ENCODE assay signal across 24 cellular contexts in the genomic region with DNA sequence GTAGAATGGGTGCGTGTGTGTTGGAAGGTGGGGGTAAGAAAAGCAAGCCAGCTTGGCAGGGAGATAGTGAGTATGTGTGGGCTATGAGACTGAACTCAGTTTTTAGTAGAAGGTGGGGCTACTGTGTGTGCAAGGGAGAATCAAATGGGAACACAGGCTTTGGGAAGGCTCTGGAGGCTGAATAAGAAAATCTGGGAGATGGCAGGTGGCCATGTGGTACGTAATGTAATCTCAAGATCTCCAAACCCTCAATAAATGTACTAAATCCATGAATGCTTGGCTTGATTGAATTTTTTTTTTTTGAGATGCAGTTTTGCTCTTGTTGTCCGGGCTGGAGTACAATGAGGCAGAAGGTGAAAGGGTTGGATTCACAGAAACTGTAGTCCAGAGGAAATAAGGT. TPM values are rescaled to one million over a fixed set of nuclear protein-coding genes. Genes with fewer than 3 reads are reported as not detected.
A peak's percentile ranks its signal among the peaks of the same experiment; 100 is the strongest.
DNase-seq lines count a peak whose midpoint lies in the region; FAIRE-seq and TF ChIP-seq lines count a peak whose summit lies in the region.
"Had no signal": no experiment of that assay in that cellular context is flagged by ENCODE, and none has a peak within 500 bp of the region (broad histone marks: within the 10 kb centered on the region; RNA-seq: fewer than 3 reads in every experiment).

No MANE protein-coding gene starts in this region.

- H3K4ac ChIP-seq in trophoblast cell (ENCODE audit: low read depth, low read length) = no peak overlapping the region

- WGBS in sigmoid colon, 2 donors = 77 to 84% methylated on average over 3 of the region's 3 CpGs
- WGBS in trophoblast cell (ENCODE audit: extremely low coverage, insufficient coverage, insufficient read length) = no CpG with 5 or more reads among the region's 3 CpGs

- peaks cover 0 to 12% (median 0%) of the 10 kb centered on the region in 11 experiments; a peak in 2 of 22 replicates for H3K9me3 ChIP-seq in BLaER1 treated with 17β-estradiol and CSF1 and Interleukin-3, amounts not matched to agents 10 nM and 100 nM (replicated peaks in 1 of 11)
- H3K9me3 ChIP-seq in astrocyte (ENCODE audit: insufficient read depth, low read depth, low read length) (no peaks in the 10 kb centered on the region), sigmoid colon (no peaks in the 10 kb centered on the region), trophoblast cell (ENCODE audit: insufficient read depth, low read depth, low read length) (no peaks in the 10 kb centered on the region)
- H3K9me3 ChIP-seq: A549 had no signal

- no peak overlapping the region for H3K4me3 ChIP-seq in BLaER1 treated with 17β-estradiol and CSF1 and Interleukin-3, amounts not matched to agents 10 nM and 100 nM
- H3K4me3 ChIP-seq in astrocyte (ENCODE audit: insufficient read depth, low read depth, low read length) (no peak overlapping the region), sigmoid colon (no peak overlapping the region), trophoblast cell (ENCODE audit: low read depth, low read length) (no peak overlapping the region)
- H3K4me3 ChIP-seq: A549 had no signal

- H3K4me2 ChIP-seq in BLaER1 treated with 17β-estradiol and CSF1 and Interleukin-3, amounts not matched to agents 10 nM and 100 nM = peak overlapping the region in 10 of 11 experiments; percentile 43 to 81 (median 68); a peak in 20 of 22 replicates
- H3K4me2 ChIP-seq in astrocyte (ENCODE audit: low read length) (peak overlapping the region; percentile 32), trophoblast cell (ENCODE audit: low read length) (no peak overlapping the region)
- H3K4me2 ChIP-seq: A549 had no signal

- H3K4me1 Mint-ChIP-seq in astrocyte (ENCODE audit: low read depth, unreplicated experiment) (peaks cover 26% of the 10 kb centered on the region), osteocyte (ENCODE audit: unreplicated experiment) (peaks cover 32% of the 10 kb centered on the region)

- H2AK5ac ChIP-seq in trophoblast cell (ENCODE audit: low read length) = no peak overlapping the region

- no peak overlapping the region for H3K14ac ChIP-seq in trophoblast cell (ENCODE audit: low read length)

- H3K79me1 ChIP-seq in trophoblast cell (ENCODE audit: low read length) = peaks cover 3% of the 10 kb centered on the region

- H3K27me3 ChIP-seq in BLaER1 treated with 17β-estradiol and CSF1 and Interleukin-3, amounts not matched to agents 10 nM and 100 nM = no peaks in the 10 kb centered on the region; a peak in 1 of 22 replicates
- H3K27me3 ChIP-seq in astrocyte (ENCODE audit: insufficient read depth, low read length) = no peaks in the 10 kb centered on the region
- H3K27me3 ChIP-seq in layer of hippocampus (ENCODE audit: control insufficient read depth, insufficient read depth, low read length) = no peaks in the 10 kb centered on the region
- H3K27me3 ChIP-seq in sigmoid colon = no peaks in the 10 kb centered on the region
- H3K27me3 ChIP-seq in trophoblast cell (ENCODE audit: insufficient read depth, low read length) = no peaks in the 10 kb centered on the region

- TF ChIP-seq EP300 in sigmoid colon (IDR thresholded peaks at IDR 0.05) = no peak

- H2BK5ac ChIP-seq in trophoblast cell (ENCODE audit: low read depth, low read length, poor library complexity) = no peak overlapping the region

- TF ChIP-seq CTCF in astrocyte (IDR thresholded peaks at IDR 0.05; ENCODE audit: insufficient read depth, low read depth, low read length) (no peak), sigmoid colon (IDR thresholded peaks at IDR 0.05) (no peak), osteocyte (IDR thresholded peaks at IDR 0.05) (no peak)

- no peak for TF ChIP-seq POLR2A in sigmoid colon (IDR thresholded peaks at IDR 0.05)

- FAIRE-seq in astrocyte (lab: Jason Lieb, UNC) = no peak
- FAIRE-seq: A549, GM19239, HepG2 had no signal

- H3K27me3 Mint-ChIP-seq in astrocyte (ENCODE audit: low read depth, unreplicated experiment) (peaks cover 5% of the 10 kb centered on the region), osteocyte (ENCODE audit: unreplicated experiment) (no peaks in the 10 kb centered on the region)
- H3K27me3 Mint-ChIP-seq: B cell had no signal

- intact Hi-C loops in sigmoid colon (cut with DNase I) = loop anchor here (10.0 kb wide), 1 partner anchor 244 kb away; no protein-coding TSS in a partner anchor

- no peak overlapping the region for H2BK120ac ChIP-seq in trophoblast cell (ENCODE audit: insufficient read depth, low read length, poor library complexity)

- no peak overlapping the region for H4K8ac ChIP-seq in trophoblast cell (ENCODE audit: low read depth, low read length)

- H3K27ac Mint-ChIP-seq in astrocyte (ENCODE audit: unreplicated experiment) (no peak overlapping the region), osteocyte (ENCODE audit: unreplicated experiment) (no peak overlapping the region)
- H3K27ac Mint-ChIP-seq: B cell; CD4-positive, CD25-positive, alpha-beta regulatory T cell; H9 had no signal

- no peaks in the 10 kb centered on the region for H3K36me3 ChIP-seq in BLaER1 treated with 17β-estradiol and CSF1 and Interleukin-3, amounts not matched to agents 10 nM and 100 nM
- H3K36me3 ChIP-seq in astrocyte (ENCODE audit: insufficient read depth, low read length) = no peaks in the 10 kb centered on the region
- no peaks in the 10 kb centered on the region for H3K36me3 ChIP-seq in sigmoid colon
- no peaks in the 10 kb centered on the region for H3K36me3 ChIP-seq in trophoblast cell (ENCODE audit: control insufficient read depth in 1 of 2, insufficient read depth in 2 of 2, low read length in 2 of 2)

- no peak for DNase-seq in astrocyte (ENCODE audit: low read depth)
- no peak for DNase-seq in sigmoid colon
- DNase-seq in SK-N-DZ (ENCODE audit: low spot score) = no peak
- no peak for DNase-seq in osteocyte (ENCODE audit: extremely low spot score, unreplicated experiment)
- no peak for DNase-seq in trophoblast cell
- DNase-seq: CD4-positive, CD25-positive, alpha-beta regulatory T cell; GF-D8; H9; KBM-7; NCI-H1092; NCI-H1436; NCI-H187 treated with DMSO at 0.1 percent for 48 hours; NCI-H2107; NCI-H2227 treated with DMSO at 0.1 percent for 48 hours; NCI-H510A treated with DMSO at 0.1 percent for 48 hours; NCI-H774; NK-92 treated with Interleukin-12 subunit alpha and Interleukin-12 subunit beta, amount 100 ng/mL, for 24 hours had no signal

- H2AFZ ChIP-seq in astrocyte (ENCODE audit: low read depth, low read length) (no peak overlapping the region), trophoblast cell (ENCODE audit: insufficient read depth, low read length, poor library complexity) (no peak overlapping the region)

- peak overlapping the region in 2 of 11 experiments; percentile 8 to 21; a peak in 1 of 22 replicates for H3K27ac ChIP-seq in BLaER1 treated with 17β-estradiol and CSF1 and Interleukin-3, amounts not matched to agents 10 nM and 100 nM
- H3K27ac ChIP-seq in astrocyte (ENCODE audit: low read depth, low read length) = no peak overlapping the region
- H3K27ac ChIP-seq in layer of hippocampus (ENCODE audit: low read depth, low read length) = peak overlapping the region; percentile 4
- peak overlapping the region in 3 of 4 donors; percentile 81 to 83 (median 82) for H3K27ac ChIP-seq in sigmoid colon
- H3K27ac ChIP-seq in trophoblast cell (ENCODE audit: low read depth, low read length) = no peak overlapping the region
- H3K27ac ChIP-seq: A549, HL-60 had no signal

- peak overlapping the region in 2 of 11 experiments; percentile 16 to 53; a peak in 1 of 22 replicates for H3K9ac ChIP-seq in BLaER1 treated with 17β-estradiol and CSF1 and Interleukin-3, amounts not matched to agents 10 nM and 100 nM
- H3K9ac ChIP-seq in astrocyte (ENCODE audit: low read length) = no peak overlapping the region
- H3K9ac ChIP-seq in trophoblast cell (ENCODE audit: low read length) = no peak overlapping the region

- H4K12ac ChIP-seq in trophoblast cell (ENCODE audit: low read depth, low read length) = no peak overlapping the region

- H2BK12ac ChIP-seq in trophoblast cell (ENCODE audit: low read length) = no peak overlapping the region

- no peak overlapping the region for H3K23ac ChIP-seq in trophoblast cell (ENCODE audit: low read length)

- no peaks in the 10 kb centered on the region for H4K20me1 ChIP-seq in BLaER1 treated with 17β-estradiol and CSF1 and Interleukin-3, amounts not matched to agents 10 nM and 100 nM
- no peaks in the 10 kb centered on the region for H4K20me1 ChIP-seq in astrocyte (ENCODE audit: insufficient read depth, low read length)

- H3K9me3 Mint-ChIP-seq in astrocyte (ENCODE audit: unreplicated experiment) (no peaks in the 10 kb centered on the region), osteocyte (ENCODE audit: unreplicated experiment) (no peaks in the 10 kb centered on the region)
- H3K9me3 Mint-ChIP-seq: CD4-positive, CD25-positive, alpha-beta regulatory T cell; H9 had no signal

- H3K18ac ChIP-seq in trophoblast cell (ENCODE audit: low read length) = no peak overlapping the region

- no peaks in the 10 kb centered on the region for H3K36me3 Mint-ChIP-seq in astrocyte (ENCODE audit: low read depth, unreplicated experiment)
- H3K36me3 Mint-ChIP-seq in osteocyte (ENCODE audit: unreplicated experiment) = no peaks in the 10 kb centered on the region
- H3K36me3 Mint-ChIP-seq: CD4-positive, CD25-positive, alpha-beta regulatory T cell had no signal

- peaks cover 13% of the 10 kb centered on the region for H3K79me2 ChIP-seq in astrocyte (ENCODE audit: insufficient read depth, low read length)
- H3K79me2 ChIP-seq in trophoblast cell (ENCODE audit: control insufficient read depth, insufficient read depth, low read length, poor library complexity) = no peaks in the 10 kb centered on the region

- H3K4me3 Mint-ChIP-seq in astrocyte (ENCODE audit: unreplicated experiment) = no peak overlapping the region
- no peak overlapping the region for H3K4me3 Mint-ChIP-seq in osteocyte (ENCODE audit: unreplicated experiment)
- H3K4me3 Mint-ChIP-seq: B cell; CD4-positive, CD25-positive, alpha-beta regulatory T cell; H9 had no signal

- H3K4me1 ChIP-seq in BLaER1 treated with 17β-estradiol and CSF1 and Interleukin-3, amounts not matched to agents 10 nM and 100 nM = peaks cover 67 to 86% (median 75%) of the 10 kb centered on the region in 10 experiments
- H3K4me1 ChIP-seq in astrocyte (ENCODE audit: insufficient read depth, low read length) (peaks cover 37% of the 10 kb centered on the region), sigmoid colon (peaks cover 0 to 67% (median 44%) of the 10 kb centered on the region in 4 donors), trophoblast cell (ENCODE audit: control insufficient read depth in 1 of 2, insufficient read depth in 2 of 2, low read length in 2 of 2) (peaks cover 0 to 8% of the 10 kb centered on the region in 2 experiments)

- H4K91ac ChIP-seq in trophoblast cell (ENCODE audit: low read depth, low read length) = no peak overlapping the region

RNA-seq across cellular contexts. Expression of a gene that starts 3.5 kb away (rescaled TPM):
- total RNA-seq in astrocyte (5.2 and 6.9 TPM in 2 replicates), sigmoid colon (1 to 10 TPM; 5.8 to 8.2 (median 6.8) TPM), osteocyte (5.2 and 7.3 TPM in 2 replicates)
- polyA plus RNA-seq in sigmoid colon = 1 to 10 TPM in 2 of 3 donors, under 1 TPM in 1; 0.69 to 2.1 (median 1.8) TPM
- 2.4 and 5.0 TPM in 2 replicates for polyA plus RNA-seq in SK-N-DZ (2014; cell fraction: cytosol; rRNA removed)
- polyA plus RNA-seq in SK-N-DZ (2014; cell fraction: nucleus; rRNA removed) = 2.3 and 4.0 TPM in 2 replicates
- polyA plus RNA-seq in trophoblast cell (2013) = 1.9 and 2.0 TPM in 2 replicates

RNA-seq across cellular contexts. Expression of a gene that starts 38.1 kb away (rescaled TPM):
- total RNA-seq in astrocyte = 112 and 113 TPM in 2 replicates
- 100 to 1,000 TPM in 3 of 4 donors, 10 to 100 TPM in 1; 96.3 to 199 (median 124) TPM for total RNA-seq in sigmoid colon
- 10 to 100 TPM; 56.2 to 96.3 (median 76.3) TPM for polyA plus RNA-seq in sigmoid colon
- polyA plus RNA-seq in SK-N-DZ (2014; cell fraction: cytosol; rRNA removed) = 97.6 and 136 TPM in 2 replicates
- 53.3 and 63.6 TPM in 2 replicates for polyA plus RNA-seq in SK-N-DZ (2014; cell fraction: nucleus; rRNA removed)
- 148 and 160 TPM in 2 replicates for total RNA-seq in osteocyte
- polyA plus RNA-seq in trophoblast cell (2013) = 47.2 and 49.0 TPM in 2 replicates

Comparison
In these comparisons a context has a peak if more than half of its experiments do, and no peak if none do; other contexts are left out.
1. H3K27ac ChIP-seq: peak in layer of hippocampus (single experiment) and sigmoid colon (3 of 4); none in astrocyte (single experiment) and trophoblast cell (single experiment).